In the genomic region with DNA sequence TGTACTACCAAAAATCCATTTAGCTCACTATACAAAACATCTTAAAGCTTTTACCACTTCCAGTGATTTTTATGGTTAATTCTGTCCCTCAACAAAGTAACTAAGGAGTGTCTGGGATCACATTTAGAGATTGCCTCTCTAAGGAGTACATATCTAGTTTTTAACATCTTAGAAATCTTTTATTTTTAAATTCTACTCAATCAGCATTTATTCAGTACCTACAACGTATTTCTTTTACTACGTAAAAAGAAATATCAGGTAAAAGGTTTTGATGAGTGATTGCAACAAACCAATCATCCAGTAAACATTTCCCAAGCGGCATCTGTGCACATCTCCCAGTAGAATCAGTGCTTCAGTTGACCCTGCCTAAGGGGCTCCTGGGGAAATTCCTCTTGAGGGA, we compare ENCODE assay signal across 14 cellular contexts. TPM values are rescaled to one million over a fixed set of nuclear protein-coding genes. Genes with fewer than 3 reads are reported as not detected.
DNase-seq lines count a peak whose midpoint lies in the region; ATAC-seq and TF ChIP-seq lines count a peak whose summit lies in the region.
"Had no signal": no experiment of that assay in that cellular context is flagged by ENCODE, and none has a peak within 500 bp of the region (broad histone marks: within the 10 kb centered on the region; RNA-seq: fewer than 3 reads in every experiment).

No MANE protein-coding gene starts in this region.

- no peak for TF ChIP-seq EP300 in transverse colon (IDR thresholded peaks at IDR 0.05; ENCODE audit: low read depth)

- in situ Hi-C loops in transverse colon (cut with MboI; ENCODE audit: low pct_ligation_motif_present in 1 of 4, low pct_unique_long_range_greater_than_20kb in 1 of 4, low sequenced_read_pairs in 3 of 4) (no loop called here), ACHN (cut with HindIII; ENCODE audit: low pct_ligation_motif_present, low pct_unique_long_range_greater_than_20kb, low sequenced_read_pairs) (no loop called here)

- peak overlapping the region; percentile 79 for H3K9ac ChIP-seq in adipocyte (ENCODE audit: low read length)
- H3K9ac ChIP-seq in parathyroid adenoma = no peak overlapping the region

- TF ChIP-seq POLR2A in esophagus squamous epithelium (IDR thresholded peaks at IDR 0.05) (no peak), transverse colon (IDR thresholded peaks at IDR 0.05) (no peak)

- CTCF ChIA-PET in CD4-positive, alpha-beta memory T cell (lab: Charles Lee; ENCODE audit: partially characterized antibody) = no interaction called here

- no peaks in the 10 kb centered on the region for H3K36me3 Mint-ChIP-seq in CD4-positive, alpha-beta memory T cell

- ATAC-seq in HG03469 (IDR thresholded peaks at IDR 0.05; ENCODE audit: unreplicated experiment) (no peak), GM18870 (IDR thresholded peaks at IDR 0.05; ENCODE audit: unreplicated experiment) (no peak)
- ATAC-seq: stimulated activated naive CD8-positive, alpha-beta T cell treated with anti-CD3 and anti-CD28 coated beads, Interleukin-15, amount 100 ng/mL, for 72 hours had no signal

- intact Hi-C loops in esophagus squamous epithelium (cut with DNase I) (no loop called here), transverse colon (cut with DNase I; ENCODE audit: low total_unique reads) (no loop called here)
- intact Hi-C loops in CD4-positive, alpha-beta memory T cell (cut with micrococcal nuclease) = no loop called here

- H3K9me3 Mint-ChIP-seq in CD4-positive, alpha-beta memory T cell = no peaks in the 10 kb centered on the region
- H3K9me3 Mint-ChIP-seq: stimulated activated naive CD8-positive, alpha-beta T cell treated with anti-CD3 and anti-CD28 coated beads, Interleukin-15, amount 100 ng/mL, for 72 hours had no signal

- H3K36me3 ChIP-seq in adipocyte (ENCODE audit: control insufficient read depth, insufficient read depth, low read length, severe bottlenecking) = peaks cover 80% of the 10 kb centered on the region
- H3K36me3 ChIP-seq in esophagus squamous epithelium = peaks cover 0 to 41% (median 3%) of the 10 kb centered on the region in 3 donors
- H3K36me3 ChIP-seq in parathyroid adenoma (ENCODE audit: control insufficient read depth, insufficient read depth, low read length) = no peaks in the 10 kb centered on the region
- H3K36me3 ChIP-seq in transverse colon = peaks cover 0 to 19% (median 8%) of the 10 kb centered on the region in 4 donors
- no peaks in the 10 kb centered on the region for H3K36me3 ChIP-seq in CD4-positive, alpha-beta memory T cell (ENCODE audit: insufficient read depth, low read length)

- no peak overlapping the region for H3K4me2 ChIP-seq in parathyroid adenoma (ENCODE audit: low read length)

- DNase-seq in adipocyte (ENCODE audit: low read depth) (no peak), esophagus squamous epithelium (lab: John Stamatoyannopoulos, UW) (no peak), transverse colon (no peak), ACHN (no peak)
- DNase-seq in CD4-positive, alpha-beta memory T cell = no peak
- DNase-seq: activated CD4-positive, CD25-positive, alpha-beta regulatory T cell treated with anti-CD3 and anti-CD28 coated beads, Interleukin-2, amount 50 U/mL, for 72 hours; NCI-H1436; NCI-H2227 treated with DMSO at 0.1 percent for 48 hours; stimulated activated naive CD8-positive, alpha-beta T cell treated with anti-CD3 and anti-CD28 coated beads, Interleukin-15, amount 100 ng/mL, for 72 hours; T-helper 9 cell had no signal

- H2AFZ ChIP-seq in parathyroid adenoma = no peak overlapping the region

- no peaks in the 10 kb centered on the region for H3K79me2 ChIP-seq in parathyroid adenoma

- H3K27me3 ChIP-seq in adipocyte (replicated peaks; ENCODE audit: control insufficient read depth, insufficient read depth, low read length) (no peaks in the 10 kb centered on the region), esophagus squamous epithelium (no peaks in the 10 kb centered on the region), parathyroid adenoma (ENCODE audit: control insufficient read depth, insufficient read depth, low read length) (no peaks in the 10 kb centered on the region), transverse colon (no peaks in the 10 kb centered on the region)
- no peaks in the 10 kb centered on the region for H3K27me3 ChIP-seq in CD4-positive, alpha-beta memory T cell (ENCODE audit: insufficient read depth, low read length)

- H3K4me1 Mint-ChIP-seq in CD4-positive, alpha-beta memory T cell = no peaks in the 10 kb centered on the region
- H3K4me1 Mint-ChIP-seq: stimulated activated naive CD8-positive, alpha-beta T cell treated with anti-CD3 and anti-CD28 coated beads, Interleukin-15, amount 100 ng/mL, for 72 hours had no signal

- H3K27ac ChIP-seq in esophagus squamous epithelium (peak overlapping the region; percentile 32 to 86 (median 80)), parathyroid adenoma (peak overlapping the region; percentile 65), transverse colon (peak overlapping the region; percentile 35 to 74 (median 72))
- H3K27ac ChIP-seq in CD4-positive, alpha-beta memory T cell (ENCODE audit: low read depth, low read length) = no peak overlapping the region
- H3K27ac ChIP-seq: C4-2B had no signal

- H3K4me3 ChIP-seq in adipocyte (ENCODE audit: low read length) (peak overlapping the region; percentile 5), esophagus squamous epithelium (no peak overlapping the region), parathyroid adenoma (ENCODE audit: low read depth, low read length) (no peak overlapping the region), transverse colon (no peak overlapping the region)
- H3K4me3 ChIP-seq in CD4-positive, alpha-beta memory T cell (ENCODE audit: low read length in 2 of 2) = no peak overlapping the region

- no peak for TF ChIP-seq CTCF in esophagus squamous epithelium (IDR thresholded peaks at IDR 0.05)
- no peak for TF ChIP-seq CTCF in parathyroid adenoma (IDR thresholded peaks at IDR 0.05)
- TF ChIP-seq CTCF in transverse colon (IDR thresholded peaks at IDR 0.05) = no peak

- H3K4me3 Mint-ChIP-seq in CD4-positive, alpha-beta memory T cell = no peak overlapping the region
- H3K4me3 Mint-ChIP-seq: stimulated activated naive CD8-positive, alpha-beta T cell treated with anti-CD3 and anti-CD28 coated beads, Interleukin-15, amount 100 ng/mL, for 72 hours had no signal

- peaks cover 8 to 9% of the 10 kb centered on the region in 2 donors for H3K27me3 Mint-ChIP-seq in CD4-positive, alpha-beta memory T cell

- POLR2A ChIA-PET in CD4-positive, alpha-beta memory T cell (lab: Charles Lee; ENCODE audit: partially characterized antibody) = no interaction called here

- no peak overlapping the region for H3K27ac Mint-ChIP-seq in CD4-positive, alpha-beta memory T cell
- H3K27ac Mint-ChIP-seq: stimulated activated naive CD8-positive, alpha-beta T cell treated with anti-CD3 and anti-CD28 coated beads, Interleukin-15, amount 100 ng/mL, for 72 hours had no signal

- no peaks in the 10 kb centered on the region for H3K9me3 ChIP-seq in adipocyte (ENCODE audit: control insufficient read depth, low read length)
- no peaks in the 10 kb centered on the region for H3K9me3 ChIP-seq in esophagus squamous epithelium
- no peaks in the 10 kb centered on the region for H3K9me3 ChIP-seq in parathyroid adenoma (ENCODE audit: control insufficient read depth, low read length)
- H3K9me3 ChIP-seq in transverse colon = no peaks in the 10 kb centered on the region
- H3K9me3 ChIP-seq in CD4-positive, alpha-beta memory T cell (ENCODE audit: control insufficient read depth in 1 of 2, low read length in 2 of 2) = no peaks in the 10 kb centered on the region

- WGBS in esophagus squamous epithelium, 2 donors = 89 to 93% methylated on average over 3 of the region's 3 CpGs
- WGBS in transverse colon (ENCODE audit: low coverage in 1 of 2), 2 donors = 84 to 94% methylated on average over 3 of the region's 3 CpGs

- H3K4me1 ChIP-seq in adipocyte (ENCODE audit: control insufficient read depth, insufficient read depth, low read length) = peaks cover 51% of the 10 kb centered on the region
- H3K4me1 ChIP-seq in esophagus squamous epithelium = peaks cover 12 to 50% (median 38%) of the 10 kb centered on the region in 3 donors
- no peaks in the 10 kb centered on the region for H3K4me1 ChIP-seq in parathyroid adenoma
- peaks cover 0 to 59% (median 19%) of the 10 kb centered on the region in 4 donors for H3K4me1 ChIP-seq in transverse colon
- H3K4me1 ChIP-seq in CD4-positive, alpha-beta memory T cell (ENCODE audit: insufficient read depth, low read length) = no peaks in the 10 kb centered on the region

RNA-seq across cellular contexts. Expression of a gene that starts 31.9 kb away (rescaled TPM):
- total RNA-seq in esophagus squamous epithelium (100 to 1,000 TPM in 1 of 4 donors, 10 to 100 TPM in 3; 22.5 to 101 (median 32.5) TPM), transverse colon (100 to 1,000 TPM in 2 of 4 donors, 10 to 100 TPM in 2; 54.2 to 119 (median 90.3) TPM)
- not detected for total RNA-seq in CD4-positive, alpha-beta memory T cell
- polyA plus RNA-seq in CD4-positive, alpha-beta memory T cell = under 1 TPM in 1 of 2 donors, not detected in 1; 0.95 TPM

Comparison
In these comparisons a context has a peak if more than half of its experiments do, and no peak if none do; other contexts are left out.
1. RNA of a gene that starts 31.9 kb away (total RNA-seq): 54.2 to 119 TPM in transverse colon and 22.5 to 101 TPM in esophagus squamous epithelium; not detected in CD4-positive, alpha-beta memory T cell; every median in the first group is over 10 times any median in the second.